In the genomic region with DNA sequence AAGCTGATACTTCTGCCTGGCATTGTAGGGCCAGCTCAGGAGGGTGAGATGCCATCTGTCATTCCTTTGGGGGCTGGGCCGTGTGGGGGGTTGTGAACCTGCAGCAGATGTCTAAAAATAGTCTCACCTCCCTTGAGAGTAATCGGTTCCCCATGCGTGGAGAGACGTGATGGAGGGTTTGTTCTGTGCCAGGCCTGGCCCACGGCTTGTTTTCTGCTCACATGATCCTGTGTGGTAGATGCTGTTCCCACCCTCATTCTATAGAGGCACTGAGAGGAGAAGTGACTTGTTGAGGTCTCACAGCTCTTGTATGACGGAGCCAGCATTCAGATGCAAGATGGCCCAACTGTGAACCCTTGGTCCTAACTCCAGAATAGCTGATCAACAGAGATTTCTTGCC, we compare ENCODE assay signal across 10 cellular contexts. TPM values are rescaled to one million over a fixed set of nuclear protein-coding genes. Genes with fewer than 3 reads are reported as not detected.
A peak's percentile ranks its signal among the peaks of the same experiment; 100 is the strongest.
DNase-seq lines count a peak whose midpoint lies in the region; ATAC-seq lines count a peak whose summit lies in the region.
"Had no signal": no experiment of that assay in that cellular context is flagged by ENCODE, and none has a peak within 500 bp of the region (broad histone marks: within the 10 kb centered on the region; RNA-seq: fewer than 3 reads in every experiment).

No MANE protein-coding gene starts in this region.

- ATAC-seq in HG03432 (IDR thresholded peaks at IDR 0.05; ENCODE audit: unreplicated experiment) = peak; percentile 25
- ATAC-seq in activated naive CD4-positive, alpha-beta T cell treated with anti-CD3 and anti-CD28 coated beads, Interleukin-2, amount 50 U/mL, for 72 hours = no peak
- no peak for ATAC-seq in stimulated activated naive CD8-positive, alpha-beta T cell treated with anti-CD3 and anti-CD28 coated beads, Interleukin-15, amount 100 ng/mL, for 72 hours
- ATAC-seq in GM21619 (IDR thresholded peaks at IDR 0.05; ENCODE audit: unreplicated experiment) = no peak
- ATAC-seq in sciatic nerve = no peak

- intact Hi-C loops in sciatic nerve (cut with DNase I) = no loop called here

- H3K9me3 Mint-ChIP-seq in activated naive CD4-positive, alpha-beta T cell treated with anti-CD3 and anti-CD28 coated beads, Interleukin-2, amount 10 ng/mL, durations not matched to agents 7 days and 5 days = no peaks in the 10 kb centered on the region
- H3K9me3 Mint-ChIP-seq in activated naive CD4-positive, alpha-beta T cell treated with anti-CD3 and anti-CD28 coated beads, Interleukin-2, amount 50 U/mL, for 72 hours = no peaks in the 10 kb centered on the region
- H3K9me3 Mint-ChIP-seq in stimulated activated naive CD8-positive, alpha-beta T cell treated with anti-CD3 and anti-CD28 coated beads, Interleukin-15, amount 100 ng/mL, for 72 hours = no peaks in the 10 kb centered on the region

- H3K27ac Mint-ChIP-seq in activated naive CD4-positive, alpha-beta T cell treated with anti-CD3 and anti-CD28 coated beads, Interleukin-2, amount 10 ng/mL, durations not matched to agents 7 days and 5 days = peak overlapping the region; percentile 89
- H3K27ac Mint-ChIP-seq in activated naive CD4-positive, alpha-beta T cell treated with anti-CD3 and anti-CD28 coated beads, Interleukin-2, amount 50 U/mL, for 72 hours = peak overlapping the region; percentile 92 to 97
- H3K27ac Mint-ChIP-seq in stimulated activated naive CD8-positive, alpha-beta T cell treated with anti-CD3 and anti-CD28 coated beads, Interleukin-15, amount 100 ng/mL, for 72 hours = peak overlapping the region; percentile 70 to 85

- H3K36me3 Mint-ChIP-seq in activated naive CD4-positive, alpha-beta T cell treated with anti-CD3 and anti-CD28 coated beads, Interleukin-2, amount 10 ng/mL, durations not matched to agents 7 days and 5 days = peaks cover 44% of the 10 kb centered on the region
- peaks cover 87 to 88% of the 10 kb centered on the region in 2 donors for H3K36me3 Mint-ChIP-seq in activated naive CD4-positive, alpha-beta T cell treated with anti-CD3 and anti-CD28 coated beads, Interleukin-2, amount 50 U/mL, for 72 hours

- CTCF ChIA-PET in activated naive CD4-positive, alpha-beta T cell treated with anti-CD3 and anti-CD28 coated beads, Interleukin-2, amount 10 ng/mL, durations not matched to agents 7 days and 5 days (lab: Charles Lee) = interaction anchor here (0.8 to 2.4 kb wide), 5 partner anchors 31 to 1421 kb away, joined by 3 to 21 read pairs (median 4); no protein-coding TSS in a partner anchor

- no peak for DNase-seq in activated naive CD4-positive, alpha-beta T cell treated with anti-CD3 and anti-CD28 coated beads, Interleukin-2, amount 10 ng/mL, durations not matched to agents 7 days and 5 days
- no peak for DNase-seq in activated naive CD4-positive, alpha-beta T cell treated with Interleukin-2 at 50 U/mL for 16 hours
- no peak for DNase-seq in activated naive CD4-positive, alpha-beta T cell treated with anti-CD3 and anti-CD28 coated beads, Interleukin-2, amount 50 U/mL, for 72 hours (ENCODE audit: low spot score in 2 of 2)
- no peak for DNase-seq in stimulated activated naive CD8-positive, alpha-beta T cell treated with anti-CD3 and anti-CD28 coated beads, Interleukin-15, amount 100 ng/mL, for 72 hours
- DNase-seq in sciatic nerve (ENCODE audit: low spot score) (no peak), C1 segment of cervical spinal cord (lab: John Stamatoyannopoulos, UW) (no peak)
- DNase-seq: testis had no signal

- H3K4me3 Mint-ChIP-seq in activated naive CD4-positive, alpha-beta T cell treated with anti-CD3 and anti-CD28 coated beads, Interleukin-2, amount 10 ng/mL, durations not matched to agents 7 days and 5 days = peak overlapping the region; percentile 68
- peak overlapping the region; percentile 86 to 91 for H3K4me3 Mint-ChIP-seq in stimulated activated naive CD8-positive, alpha-beta T cell treated with anti-CD3 and anti-CD28 coated beads, Interleukin-15, amount 100 ng/mL, for 72 hours

- H3K27me3 Mint-ChIP-seq in activated naive CD4-positive, alpha-beta T cell treated with anti-CD3 and anti-CD28 coated beads, Interleukin-2, amount 10 ng/mL, durations not matched to agents 7 days and 5 days = peaks cover under 1% of the 10 kb centered on the region
- H3K27me3 Mint-ChIP-seq in stimulated activated naive CD8-positive, alpha-beta T cell treated with anti-CD3 and anti-CD28 coated beads, Interleukin-15, amount 100 ng/mL, for 72 hours = no peaks in the 10 kb centered on the region

- peaks cover 73% of the 10 kb centered on the region for H3K4me1 Mint-ChIP-seq in activated naive CD4-positive, alpha-beta T cell treated with anti-CD3 and anti-CD28 coated beads, Interleukin-2, amount 10 ng/mL, durations not matched to agents 7 days and 5 days
- H3K4me1 Mint-ChIP-seq in stimulated activated naive CD8-positive, alpha-beta T cell treated with anti-CD3 and anti-CD28 coated beads, Interleukin-15, amount 100 ng/mL, for 72 hours = peaks cover 80% of the 10 kb centered on the region

RNA-seq across cellular contexts. Expression of gene IRF8, which starts 4.6 kb away (rescaled TPM):
- 100 to 1,000 TPM; 150 to 184 TPM for total RNA-seq in activated naive CD4-positive, alpha-beta T cell treated with anti-CD3 and anti-CD28 coated beads, Interleukin-2, amount 50 U/mL, for 72 hours
- 19.1 TPM for total RNA-seq in sciatic nerve
- total RNA-seq: pulmonary artery endothelial cell had no signal
